8 cellular contexts compared by ENCODE assay signal in genomic region chr14:23183479-23183878, GRCh38. TPM values are rescaled to one million over a fixed set of nuclear protein-coding genes. Genes with fewer than 3 reads are reported as not detected.
DNase-seq lines count a peak whose midpoint lies in the region; ATAC-seq, FAIRE-seq and TF ChIP-seq lines count a peak whose summit lies in the region.

Gene SLC7A8 (minus strand): TSS chr14:23183660. CDS start chr14:23182914, 746 bp downstream.

- ATAC-seq in GM19455 (IDR thresholded peaks at IDR 0.05; ENCODE audit: unreplicated experiment), result no peak
- no peak for ATAC-seq in HG02981 (IDR thresholded peaks at IDR 0.05; ENCODE audit: unreplicated experiment)

- H3K9ac ChIP-seq in keratinocyte (ENCODE audit: control insufficient read depth, extremely low read depth, insufficient read depth, low read length), result peak within 1 kb of the TSS; percentile 75

- H3K4me3 ChIP-seq in H7 (ENCODE audit: insufficient read depth, low read depth, low read length) (peak within 1 kb of the TSS; percentile 48), keratinocyte (ENCODE audit: control insufficient read depth in 2 of 3, extremely low read depth in 1 of 3, insufficient read depth in 2 of 3, low read depth in 1 of 3, low read length in 3 of 3) (peak within 1 kb of the TSS; percentile 49 to 89 (median 86))

- no peaks in the 10 kb centered on the region for H3K9me1 ChIP-seq in keratinocyte (ENCODE audit: control insufficient read depth, extremely low read depth, insufficient read depth, low read length)

- H2AFZ ChIP-seq in keratinocyte (ENCODE audit: control insufficient read depth, low read length), result peak within 1 kb of the TSS; percentile 81

- H3K4me1 ChIP-seq in keratinocyte (ENCODE audit: control insufficient read depth, extremely low read depth, insufficient read depth, low read length), result peaks cover 27% of the 10 kb centered on the region

- no peaks in the 10 kb centered on the region for H3K36me3 ChIP-seq in H7 (replicated peaks; ENCODE audit: control insufficient read depth, insufficient read depth, low read length)
- no peaks in the 10 kb centered on the region for H3K36me3 ChIP-seq in keratinocyte (ENCODE audit: control insufficient read depth in 2 of 2, extremely low read depth in 1 of 2, insufficient read depth in 2 of 2, low read length in 2 of 2)

- TF ChIP-seq CTCF in RWPE1 (conservative IDR thresholded peaks at IDR 0.05; ENCODE audit: low read depth) (no peak), keratinocyte (optimal IDR thresholded peaks at IDR 0.05 in 1 of 3, IDR thresholded peaks at IDR 0.05 in 1 of 3, conservative IDR thresholded peaks at IDR 0.05 in 1 of 3; ENCODE audit: extremely low read depth in 1 of 3, insufficient read depth in 2 of 3, low read length in 3 of 3) (no peak), GM10266 (IDR thresholded peaks at IDR 0.05; ENCODE audit: control insufficient read depth, insufficient read depth, low read depth, missing control alignments) (no peak)

- H3K27ac ChIP-seq in RWPE1 (peak within 1 kb of the TSS; percentile 55), keratinocyte (ENCODE audit: control insufficient read depth, insufficient read depth, low read length) (peak within 1 kb of the TSS; percentile 63)

- peak within 1 kb of the TSS; percentile 91 for H3K4me2 ChIP-seq in keratinocyte (ENCODE audit: control insufficient read depth, extremely low read depth, insufficient read depth, low read depth, low read length)

- H3K9me3 ChIP-seq in keratinocyte (ENCODE audit: control insufficient read depth, low read depth, low read length), result no peaks in the 10 kb centered on the region

- no peaks in the 10 kb centered on the region for H4K20me1 ChIP-seq in keratinocyte (ENCODE audit: control insufficient read depth, extremely low read depth, insufficient read depth, low read length)

- dilution Hi-C loops in keratinocyte (cut with MboI; ENCODE audit: extremely low pct_ligation_motif_present, low sequenced_read_pairs), result no loop called here

- POLR2A ChIA-PET in RWPE1 (lab: Yijun Ruan, JAX; ENCODE audit: low non-redundant PET), result no interaction called here

- FAIRE-seq in keratinocyte (lab: Jason Lieb, UNC), result no peak

- CTCF ChIA-PET in RWPE1 (lab: Yijun Ruan, JAX), result interaction anchor here (0.7 to 4.7 kb wide), 3 partner anchors 62 to 65 kb away, joined by 3 to 78 read pairs (median 5); no protein-coding TSS in a partner anchor

- H3K27me3 ChIP-seq in H7 (ENCODE audit: control insufficient read depth, insufficient read depth, low read length) (no peaks in the 10 kb centered on the region), keratinocyte (ENCODE audit: control insufficient read depth, extremely low read depth, insufficient read depth, low read length) (no peaks in the 10 kb centered on the region)

- DNase-seq in H7 (peak; percentile 77), RWPE1 (ENCODE audit: low spot score) (no peak), keratinocyte (ENCODE audit: low read depth, low spot score) (no peak), GM10266 (ENCODE audit: extremely low spot score) (no peak)
- DNase-seq in central memory CD4-positive, alpha-beta T cell, result peak; percentile 5
- DNase-seq in stimulated activated CD4-positive, alpha-beta T cell treated with anti-CD3 and anti-CD28 coated beads, Interleukin-15, amount 100 ng/mL, for 24 hours, result peak; percentile 47

- H3K79me2 ChIP-seq in keratinocyte (ENCODE audit: control insufficient read depth, insufficient read depth, low read length), result no peaks in the 10 kb centered on the region

RNA-seq across cellular contexts. Expression of gene SLC7A8, which starts in this region (rescaled TPM):
- 66.7 and 79.1 TPM in 2 replicates for total RNA-seq in H7 (2014; rRNA removed; shearing (Covaris generic))
- 28.4 to 32.8 TPM (median 29.1 TPM) in 3 replicates for polyA plus RNA-seq in keratinocyte
- polyA plus RNA-seq in keratinocyte (2011; ENCODE audit: low read depth), result 5.9 TPM
- polyA plus RNA-seq in keratinocyte (2011; cell fraction: cytosol; rRNA removed), result 15.2 and 18.2 TPM in 2 replicates
- 39.0 and 59.9 TPM in 2 replicates for polyA plus RNA-seq in keratinocyte (2011; cell fraction: nucleus; rRNA removed)
- polyA plus RNA-seq in keratinocyte (2012; ENCODE audit: low replicate concordance), result 17.7 and 37.9 TPM in 2 replicates
- polyA minus RNA-seq in keratinocyte, result 49.8 to 132 TPM (median 73.3 TPM) in 3 replicates
- polyA minus RNA-seq in keratinocyte (2011; cell fraction: cytosol; rRNA and poly(A)+ RNA removed), result 24.4 TPM
- polyA minus RNA-seq in keratinocyte (2011; cell fraction: nucleus; rRNA and poly(A)+ RNA removed), result 45.4 and 70.3 TPM in 2 replicates

Comparison
In these comparisons a context has a peak if more than half of its experiments do, and no peak if none do; other contexts are left out.
1. DNase-seq: peak in H7 (single experiment), central memory CD4-positive, alpha-beta T cell (single experiment) and stimulated activated CD4-positive, alpha-beta T cell treated with anti-CD3 and anti-CD28 coated beads, Interleukin-15, amount 100 ng/mL, for 24 hours (single experiment); none in RWPE1 (single experiment), keratinocyte (single experiment) and GM10266 (single experiment).